In genomic region chr5:110855961-110856360, GRCh38 we compare ENCODE assay signal across 24 cellular contexts.
"Had no signal": no experiment of that assay in that cellular context is flagged by ENCODE, and none has a peak within 500 bp of the region (broad histone marks: within the 10 kb centered on the region; RNA-seq: fewer than 3 reads in every experiment).

No MANE protein-coding gene starts in this region.

- DNase-seq: colonic mucosa; cortex of kidney; effector CD8-positive, alpha-beta T cell; effector memory CD8-positive, alpha-beta T cell; endodermal cell; erythroblast; esophagus squamous epithelium; foreskin fibroblast; foreskin melanocyte; gastrocnemius medialis; glutamatergic neuron; head of caudate nucleus; heart right ventricle; hippocampal formation; left cardiac atrium; left lung; left ventricle myocardium superior; lower lobe of right lung; mesenchymal stem cell; mucosa of descending colon had no signal

- H3K9me3 ChIP-seq: colonic mucosa, esophagus squamous epithelium, gastrocnemius medialis, heart right ventricle, left lung, lower lobe of right lung, mucosa of descending colon had no signal

- H3K9me3 Mint-ChIP-seq: endodermal cell had no signal

- H3K4me3 ChIP-seq: colonic mucosa, esophagus squamous epithelium, gastrocnemius medialis, heart right ventricle, left lung, lower lobe of right lung, mucosa of descending colon had no signal

- H3K36me3 ChIP-seq: colonic mucosa, esophagus squamous epithelium, gastrocnemius medialis, heart right ventricle, left lung, lower lobe of right lung had no signal

- H3K36me3 Mint-ChIP-seq: mesothelial cell of epicardium had no signal

- ATAC-seq: effector memory CD8-positive, alpha-beta T cell; esophagus mucosa; gastrocnemius medialis; heart right ventricle; left cardiac atrium; left lung; left ventricle myocardium superior; lower lobe of right lung; mucosa of descending colon had no signal

- H3K27me3 ChIP-seq: colonic mucosa, esophagus squamous epithelium, gastrocnemius medialis, heart right ventricle, left lung had no signal

- H3K27me3 Mint-ChIP-seq: dendritic cell treated with granulocyte-macrophage colony-stimulating factor and Interleukin-4, amounts not matched to agents 40 ng/mL and 50 ng/mL, for 4 days; effector memory CD8-positive, alpha-beta T cell had no signal

- H3K27ac ChIP-seq: colonic mucosa, epithelial cell of prostate, esophagus squamous epithelium, gastrocnemius medialis, heart right ventricle, left lung, lower lobe of right lung had no signal

- H3K27ac Mint-ChIP-seq: dendritic cell treated with granulocyte-macrophage colony-stimulating factor and Interleukin-4, amounts not matched to agents 40 ng/mL and 50 ng/mL, for 4 days; effector memory CD8-positive, alpha-beta T cell; endodermal cell; mesothelial cell of epicardium had no signal

- H3K4me1 ChIP-seq: colonic mucosa, gastrocnemius medialis, heart right ventricle, left lung, lower lobe of right lung had no signal

- H3K4me1 Mint-ChIP-seq: endodermal cell, mesothelial cell of epicardium had no signal

- H3K4me3 Mint-ChIP-seq: dendritic cell treated with granulocyte-macrophage colony-stimulating factor and Interleukin-4, amounts not matched to agents 40 ng/mL and 50 ng/mL, for 4 days; effector memory CD8-positive, alpha-beta T cell; endodermal cell; mesothelial cell of epicardium had no signal
